8 cellular contexts compared by ENCODE assay signal in genomic region chr20:62237772-62238568, GRCh38. TPM values are rescaled to one million over a fixed set of nuclear protein-coding genes. Genes with fewer than 3 reads are reported as not detected.
DNase-seq lines count a peak whose midpoint lies in the region; ATAC-seq lines count a peak whose summit lies in the region.

Gene OSBPL2 (plus strand): TSS chr20:62238521. CDS start chr20:62256185, 17,664 bp downstream.

- peaks cover 0 to 7% of the 10 kb centered on the region in 2 donors for H3K27me3 Mint-ChIP-seq in CD4-positive, alpha-beta memory T cell

- H3K4me3 ChIP-seq in CD4-positive, alpha-beta memory T cell (ENCODE audit: low read length in 2 of 2): peak within 1 kb of the TSS; percentile 62 to 65

- no peaks in the 10 kb centered on the region for H3K9me3 Mint-ChIP-seq in CD4-positive, alpha-beta memory T cell

- H3K4me1 Mint-ChIP-seq in CD4-positive, alpha-beta memory T cell: peaks cover 26 to 51% (median 39%) of the 10 kb centered on the region in 4 donors

- ATAC-seq in GM19467 (IDR thresholded peaks at IDR 0.05; ENCODE audit: unreplicated experiment): peak; percentile 92

- intact Hi-C loops in CD4-positive, alpha-beta memory T cell (cut with micrococcal nuclease): loop anchor here (1.0 to 5.0 kb wide), 5 partner anchors 18 to 171 kb away; partner anchors contain the start of genes ADRM1, HRH3, PSMA7 and SS18L1

- POLR2A ChIA-PET in CD4-positive, alpha-beta memory T cell (lab: Charles Lee; ENCODE audit: partially characterized antibody): interaction anchor here (1.2 to 2.1 kb wide), 4 partner anchors 55 to 171 kb away, joined by 4 to 10 read pairs (median 6); partner anchors contain the start of genes ADRM1, MTG2, RPS21 and TAF4

- CTCF ChIA-PET in CD4-positive, alpha-beta memory T cell (lab: Charles Lee; ENCODE audit: partially characterized antibody): no interaction called here

- peak; percentile 100 for DNase-seq in CD4-positive, alpha-beta memory T cell
- peak; percentile 91 for DNase-seq in HS-27A (ENCODE audit: low read depth)
- peak; percentile 96 for DNase-seq in NK-92 (lab: John Stamatoyannopoulos, UW; ENCODE audit: unreplicated experiment)
- DNase-seq in activated CD8-positive, alpha-beta memory T cell treated with anti-CD3 and anti-CD28 coated beads for 1 hour (ENCODE audit: extremely low read depth in 1 of 2, low read depth in 1 of 2): peak; percentile 99 to 100
- peak; percentile 100 for DNase-seq in effector CD4-positive, alpha-beta T cell
- DNase-seq in lung microvascular endothelial cell (ENCODE audit: low read depth in 2 of 2): peak; percentile 97 to 99
- DNase-seq in stimulated activated CD4-positive, alpha-beta T cell treated with anti-CD3 and anti-CD28 coated beads, TNF-alpha, amount 100 ng/mL, for 48 hours (ENCODE audit: low read depth in 3 of 3): peak; percentile 99 to 100 (median 100)

- peaks cover 13 to 16% of the 10 kb centered on the region in 2 donors for H3K36me3 Mint-ChIP-seq in CD4-positive, alpha-beta memory T cell

- peak within 1 kb of the TSS; percentile 82 to 88 (median 86) for H3K4me3 Mint-ChIP-seq in CD4-positive, alpha-beta memory T cell

- no peaks in the 10 kb centered on the region for H3K9me3 ChIP-seq in CD4-positive, alpha-beta memory T cell (ENCODE audit: control insufficient read depth in 1 of 2, low read length in 2 of 2)

- peak within 1 kb of the TSS; percentile 69 for H3K27ac ChIP-seq in CD4-positive, alpha-beta memory T cell (ENCODE audit: low read depth, low read length)

- H3K27me3 ChIP-seq in CD4-positive, alpha-beta memory T cell (ENCODE audit: insufficient read depth, low read length): no peaks in the 10 kb centered on the region

- peak within 1 kb of the TSS; percentile 84 to 97 (median 95) for H3K27ac Mint-ChIP-seq in CD4-positive, alpha-beta memory T cell

- H3K4me1 ChIP-seq in CD4-positive, alpha-beta memory T cell (ENCODE audit: insufficient read depth, low read length): peaks cover 38% of the 10 kb centered on the region

- peaks cover 7% of the 10 kb centered on the region for H3K36me3 ChIP-seq in CD4-positive, alpha-beta memory T cell (ENCODE audit: insufficient read depth, low read length)

RNA-seq across cellular contexts. Expression of gene OSBPL2, which starts in this region (rescaled TPM):
- 10 to 100 TPM; 76.2 to 84.4 TPM for total RNA-seq in CD4-positive, alpha-beta memory T cell
- 10 to 100 TPM; 14.8 to 22.0 TPM for polyA plus RNA-seq in CD4-positive, alpha-beta memory T cell
- total RNA-seq in lung microvascular endothelial cell: 18.7 and 34.9 TPM in 2 replicates

Comparison
In these comparisons a context has a peak if more than half of its experiments do, and no peak if none do; other contexts are left out.
1. Peak in every context shown above with its lines: DNase-seq, ATAC-seq, H3K4me3 ChIP-seq and H3K27ac ChIP-seq.